1 cellular context compared by ENCODE assay signal in the genomic region with DNA sequence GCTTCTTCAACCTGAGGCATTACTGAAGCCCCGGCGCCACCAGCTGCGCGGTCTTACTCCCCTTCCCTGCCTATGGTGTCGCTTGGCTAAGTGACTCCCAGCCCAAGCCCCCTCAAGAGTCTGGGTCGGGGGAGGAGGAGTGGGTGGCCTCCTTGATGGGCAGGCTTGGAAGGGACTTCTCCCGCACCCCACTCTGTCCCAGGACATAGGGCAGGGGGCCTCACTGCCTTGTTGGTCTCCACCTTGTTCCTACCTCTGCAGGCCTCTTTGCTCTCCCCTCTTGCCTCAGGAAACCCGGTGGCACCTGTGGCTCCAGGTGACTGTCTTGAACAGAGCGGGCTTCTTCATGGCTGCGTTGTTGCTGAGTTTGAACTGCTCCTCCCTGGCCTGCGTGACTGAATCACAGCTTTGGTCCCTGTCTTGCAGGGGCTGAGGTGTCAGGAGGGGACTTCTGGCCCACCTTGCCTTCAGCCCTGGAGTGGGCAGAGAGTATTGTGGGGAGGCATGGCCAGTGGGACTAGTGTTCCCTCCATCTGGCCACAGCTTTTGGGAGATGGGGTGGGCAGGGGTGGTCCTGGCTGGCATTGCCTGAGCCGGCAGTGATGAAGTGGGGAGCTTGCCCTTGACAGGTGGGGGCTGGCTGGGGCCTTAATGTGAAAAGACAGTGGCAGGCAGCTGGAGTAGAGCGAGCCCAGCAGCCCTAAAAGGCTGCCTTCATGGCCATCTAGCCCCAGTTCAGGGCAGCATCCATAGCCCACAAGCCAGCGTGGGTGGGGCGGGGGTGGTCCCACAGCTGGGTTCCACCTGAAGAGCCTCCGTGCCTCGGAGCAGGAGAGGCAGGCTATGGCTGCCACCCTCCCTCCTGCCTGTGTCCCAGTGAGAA.
A peak's percentile ranks its signal among the peaks of the same experiment; 100 is the strongest.
TF ChIP-seq lines count a peak whose summit lies in the region.

No MANE protein-coding gene starts in this region.

TF ChIP-seq in HEK293, 187 proteins besides CTCF, POLR2A, EP300 and RAD21 (continued from another document):
- TF ChIP-seq, protein P1, sequence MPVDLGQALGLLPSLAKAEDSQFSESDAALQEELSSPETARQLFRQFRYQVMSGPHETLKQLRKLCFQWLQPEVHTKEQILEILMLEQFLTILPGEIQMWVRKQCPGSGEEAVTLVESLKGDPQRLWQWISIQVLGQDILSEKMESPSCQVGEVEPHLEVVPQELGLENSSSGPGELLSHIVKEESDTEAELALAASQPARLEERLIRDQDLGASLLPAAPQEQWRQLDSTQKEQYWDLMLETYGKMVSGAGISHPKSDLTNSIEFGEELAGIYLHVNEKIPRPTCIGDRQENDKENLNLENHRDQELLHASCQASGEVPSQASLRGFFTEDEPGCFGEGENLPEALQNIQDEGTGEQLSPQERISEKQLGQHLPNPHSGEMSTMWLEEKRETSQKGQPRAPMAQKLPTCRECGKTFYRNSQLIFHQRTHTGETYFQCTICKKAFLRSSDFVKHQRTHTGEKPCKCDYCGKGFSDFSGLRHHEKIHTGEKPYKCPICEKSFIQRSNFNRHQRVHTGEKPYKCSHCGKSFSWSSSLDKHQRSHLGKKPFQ (tag by site-specific recombination; IDR thresholded peaks at IDR 0.05), result no peak
- TF ChIP-seq, protein P2, sequence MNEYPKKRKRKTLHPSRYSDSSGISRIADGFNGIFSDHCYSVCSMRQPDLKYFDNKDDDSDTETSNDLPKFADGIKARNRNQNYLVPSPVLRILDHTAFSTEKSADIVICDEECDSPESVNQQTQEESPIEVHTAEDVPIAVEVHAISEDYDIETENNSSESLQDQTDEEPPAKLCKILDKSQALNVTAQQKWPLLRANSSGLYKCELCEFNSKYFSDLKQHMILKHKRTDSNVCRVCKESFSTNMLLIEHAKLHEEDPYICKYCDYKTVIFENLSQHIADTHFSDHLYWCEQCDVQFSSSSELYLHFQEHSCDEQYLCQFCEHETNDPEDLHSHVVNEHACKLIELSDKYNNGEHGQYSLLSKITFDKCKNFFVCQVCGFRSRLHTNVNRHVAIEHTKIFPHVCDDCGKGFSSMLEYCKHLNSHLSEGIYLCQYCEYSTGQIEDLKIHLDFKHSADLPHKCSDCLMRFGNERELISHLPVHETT (tag by site-specific recombination; IDR thresholded peaks at IDR 0.05), result no peak
- TF ChIP-seq EGR2 (tag by site-specific recombination; IDR thresholded peaks at IDR 0.05; ENCODE audit: low read depth) (0 out of 2 replicates have a peak, but pooled peaks have one; percentile 34), ZSCAN30 (tag by site-specific recombination; IDR thresholded peaks at IDR 0.05) (no peak), ZNF223 (tag by site-specific recombination; IDR thresholded peaks at IDR 0.05) (no peak), ZNF561 (tag by site-specific recombination; IDR thresholded peaks at IDR 0.05; ENCODE audit: borderline replicate concordance) (no peak), ZBTB1 (tag by site-specific recombination; IDR thresholded peaks at IDR 0.05) (no peak), SP7 (tag by site-specific recombination; IDR thresholded peaks at IDR 0.05) (no peak), ZNF350 (tag by site-specific recombination; IDR thresholded peaks at IDR 0.05) (no peak), ZNF433 (tag by site-specific recombination; IDR thresholded peaks at IDR 0.05; ENCODE audit: low read depth) (no peak), OSR2 (tag by site-specific recombination; IDR thresholded peaks at IDR 0.05) (no peak), ZNF544 (tag by site-specific recombination; IDR thresholded peaks at IDR 0.05) (no peak), ZNF394 (tag by site-specific recombination; IDR thresholded peaks at IDR 0.05; ENCODE audit: borderline replicate concordance) (no peak)
- TF ChIP-seq, protein P3, sequence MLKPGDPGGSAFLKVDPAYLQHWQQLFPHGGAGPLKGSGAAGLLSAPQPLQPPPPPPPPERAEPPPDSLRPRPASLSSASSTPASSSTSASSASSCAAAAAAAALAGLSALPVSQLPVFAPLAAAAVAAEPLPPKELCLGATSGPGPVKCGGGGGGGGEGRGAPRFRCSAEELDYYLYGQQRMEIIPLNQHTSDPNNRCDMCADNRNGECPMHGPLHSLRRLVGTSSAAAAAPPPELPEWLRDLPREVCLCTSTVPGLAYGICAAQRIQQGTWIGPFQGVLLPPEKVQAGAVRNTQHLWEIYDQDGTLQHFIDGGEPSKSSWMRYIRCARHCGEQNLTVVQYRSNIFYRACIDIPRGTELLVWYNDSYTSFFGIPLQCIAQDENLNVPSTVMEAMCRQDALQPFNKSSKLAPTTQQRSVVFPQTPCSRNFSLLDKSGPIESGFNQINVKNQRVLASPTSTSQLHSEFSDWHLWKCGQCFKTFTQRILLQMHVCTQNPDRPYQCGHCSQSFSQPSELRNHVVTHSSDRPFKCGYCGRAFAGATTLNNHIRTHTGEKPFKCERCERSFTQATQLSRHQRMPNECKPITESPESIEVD (tag by site-specific recombination; IDR thresholded peaks at IDR 0.05), result no peak
- TF ChIP-seq, protein P4, sequence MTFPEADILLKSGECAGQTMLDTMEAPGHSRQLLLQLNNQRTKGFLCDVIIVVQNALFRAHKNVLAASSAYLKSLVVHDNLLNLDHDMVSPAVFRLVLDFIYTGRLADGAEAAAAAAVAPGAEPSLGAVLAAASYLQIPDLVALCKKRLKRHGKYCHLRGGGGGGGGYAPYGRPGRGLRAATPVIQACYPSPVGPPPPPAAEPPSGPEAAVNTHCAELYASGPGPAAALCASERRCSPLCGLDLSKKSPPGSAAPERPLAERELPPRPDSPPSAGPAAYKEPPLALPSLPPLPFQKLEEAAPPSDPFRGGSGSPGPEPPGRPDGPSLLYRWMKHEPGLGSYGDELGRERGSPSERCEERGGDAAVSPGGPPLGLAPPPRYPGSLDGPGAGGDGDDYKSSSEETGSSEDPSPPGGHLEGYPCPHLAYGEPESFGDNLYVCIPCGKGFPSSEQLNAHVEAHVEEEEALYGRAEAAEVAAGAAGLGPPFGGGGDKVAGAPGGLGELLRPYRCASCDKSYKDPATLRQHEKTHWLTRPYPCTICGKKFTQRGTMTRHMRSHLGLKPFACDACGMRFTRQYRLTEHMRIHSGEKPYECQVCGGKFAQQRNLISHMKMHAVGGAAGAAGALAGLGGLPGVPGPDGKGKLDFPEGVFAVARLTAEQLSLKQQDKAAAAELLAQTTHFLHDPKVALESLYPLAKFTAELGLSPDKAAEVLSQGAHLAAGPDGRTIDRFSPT (tag by site-specific recombination; IDR thresholded peaks at IDR 0.05), result no peak
- TF ChIP-seq, protein P5, sequence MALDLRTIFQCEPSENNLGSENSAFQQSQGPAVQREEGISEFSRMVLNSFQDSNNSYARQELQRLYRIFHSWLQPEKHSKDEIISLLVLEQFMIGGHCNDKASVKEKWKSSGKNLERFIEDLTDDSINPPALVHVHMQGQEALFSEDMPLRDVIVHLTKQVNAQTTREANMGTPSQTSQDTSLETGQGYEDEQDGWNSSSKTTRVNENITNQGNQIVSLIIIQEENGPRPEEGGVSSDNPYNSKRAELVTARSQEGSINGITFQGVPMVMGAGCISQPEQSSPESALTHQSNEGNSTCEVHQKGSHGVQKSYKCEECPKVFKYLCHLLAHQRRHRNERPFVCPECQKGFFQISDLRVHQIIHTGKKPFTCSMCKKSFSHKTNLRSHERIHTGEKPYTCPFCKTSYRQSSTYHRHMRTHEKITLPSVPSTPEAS (tag by site-specific recombination; IDR thresholded peaks at IDR 0.05), result no peak
- TF ChIP-seq, protein P6, sequence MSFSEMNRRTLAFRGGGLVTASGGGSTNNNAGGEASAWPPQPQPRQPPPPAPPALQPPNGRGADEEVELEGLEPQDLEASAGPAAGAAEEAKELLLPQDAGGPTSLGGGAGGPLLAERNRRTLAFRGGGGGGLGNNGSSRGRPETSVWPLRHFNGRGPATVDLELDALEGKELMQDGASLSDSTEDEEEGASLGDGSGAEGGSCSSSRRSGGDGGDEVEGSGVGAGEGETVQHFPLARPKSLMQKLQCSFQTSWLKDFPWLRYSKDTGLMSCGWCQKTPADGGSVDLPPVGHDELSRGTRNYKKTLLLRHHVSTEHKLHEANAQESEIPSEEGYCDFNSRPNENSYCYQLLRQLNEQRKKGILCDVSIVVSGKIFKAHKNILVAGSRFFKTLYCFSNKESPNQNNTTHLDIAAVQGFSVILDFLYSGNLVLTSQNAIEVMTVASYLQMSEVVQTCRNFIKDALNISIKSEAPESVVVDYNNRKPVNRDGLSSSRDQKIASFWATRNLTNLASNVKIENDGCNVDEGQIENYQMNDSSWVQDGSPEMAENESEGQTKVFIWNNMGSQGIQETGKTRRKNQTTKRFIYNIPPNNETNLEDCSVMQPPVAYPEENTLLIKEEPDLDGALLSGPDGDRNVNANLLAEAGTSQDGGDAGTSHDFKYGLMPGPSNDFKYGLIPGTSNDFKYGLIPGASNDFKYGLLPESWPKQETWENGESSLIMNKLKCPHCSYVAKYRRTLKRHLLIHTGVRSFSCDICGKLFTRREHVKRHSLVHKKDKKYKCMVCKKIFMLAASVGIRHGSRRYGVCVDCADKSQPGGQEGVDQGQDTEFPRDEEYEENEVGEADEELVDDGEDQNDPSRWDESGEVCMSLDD (tag by site-specific recombination; IDR thresholded peaks at IDR 0.05), result no peak
